ENCODE assay signal across 8 cellular contexts in the genomic region with DNA sequence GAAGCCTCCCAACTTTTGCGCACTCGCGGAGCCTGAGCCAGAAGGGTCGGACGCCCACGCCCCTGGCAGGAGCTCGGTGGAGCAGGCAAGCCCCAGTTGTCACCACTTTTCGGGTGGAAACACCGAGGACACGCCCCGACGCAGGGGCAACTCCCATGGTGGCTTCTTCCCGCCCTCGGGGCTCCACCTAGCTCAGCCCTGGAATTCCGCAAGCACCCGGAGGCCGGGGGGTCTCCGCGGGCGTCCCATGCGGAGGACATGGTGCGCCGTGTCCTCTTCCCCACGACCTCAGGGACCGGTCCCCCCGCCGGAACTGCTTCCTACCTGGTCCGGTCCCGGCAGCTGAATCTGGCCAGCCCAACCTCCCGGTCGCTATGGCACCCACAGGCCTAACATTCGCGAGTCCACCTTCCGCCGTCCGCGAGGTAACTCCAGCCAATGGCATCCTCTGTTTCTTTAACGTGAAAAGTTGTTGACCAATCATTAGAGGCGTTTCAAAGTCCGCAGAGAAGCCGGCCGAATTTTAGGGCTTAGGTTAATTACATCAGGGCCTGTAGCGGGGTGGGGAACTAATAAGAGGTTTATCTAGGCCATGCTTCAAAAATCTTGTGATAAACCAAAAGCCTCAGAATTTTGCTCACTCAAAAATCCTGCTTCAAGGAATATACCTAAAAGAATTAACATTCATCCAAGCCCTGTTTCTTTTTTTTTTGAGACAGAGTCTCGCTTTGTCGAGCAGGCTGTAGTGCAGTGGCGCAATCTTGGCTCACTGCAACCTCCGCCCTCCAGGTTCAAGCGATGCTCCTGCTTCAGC. TPM values are rescaled to one million over a fixed set of nuclear protein-coding genes. Genes with fewer than 3 reads are reported as not detected.
DNase-seq lines count a peak whose midpoint lies in the region; TF ChIP-seq lines count a peak whose summit lies in the region.

A gene with protein sequence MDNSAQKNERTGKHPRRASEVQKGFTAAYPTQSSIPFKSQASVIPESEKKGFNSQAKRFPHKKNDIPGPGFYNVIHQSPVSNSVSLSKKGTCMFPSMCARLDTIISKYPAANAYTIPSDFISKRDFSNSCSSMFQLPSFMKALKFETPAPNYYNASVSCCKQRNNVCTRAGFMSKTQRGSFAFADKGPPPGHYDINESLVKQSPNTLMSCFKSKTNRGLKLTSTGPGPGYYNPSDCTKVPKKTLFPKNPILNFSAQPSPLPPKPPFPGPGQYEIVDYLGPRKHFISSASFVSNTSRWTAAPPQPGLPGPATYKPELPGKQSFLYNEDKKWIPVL (minus strand): TSS at position 433 of the 814 bp plus-strand sequence. CDS start 12,394 bp downstream, outside the sequence.

- intact Hi-C loops in OCI-LY7 (cut with micrococcal nuclease; ENCODE audit: unreplicated experiment) = no loop called here

- POLR2A ChIA-PET in OCI-LY7 (lab: Charles Lee) = interaction anchor here (0.6 to 2.2 kb wide), 7 partner anchors 13 to 125 kb away, joined by 3 to 10 read pairs (median 3); no protein-coding TSS in a partner anchor

- peak within 1 kb of the TSS; percentile 66 for H3K4me2 ChIP-seq in OCI-LY7 (ENCODE audit: low read length)

- TF ChIP-seq CTCF in OCI-LY7 (conservative IDR thresholded peaks at IDR 0.05; ENCODE audit: low read length) (no peak), epithelial cell of proximal tubule (conservative IDR thresholded peaks at IDR 0.05; ENCODE audit: low read depth, low read length) (no peak)

- CTCF ChIA-PET in OCI-LY7 (lab: Charles Lee; ENCODE audit: unreplicated experiment) = no interaction called here

- H3K4me3 ChIP-seq in OCI-LY7 (ENCODE audit: low read depth, low read length, poor library complexity, severe bottlenecking) (peak within 1 kb of the TSS; percentile 71), epithelial cell of proximal tubule (ENCODE audit: low read depth, low read length) (peak within 1 kb of the TSS; percentile 84)

- H3K9me3 ChIP-seq in OCI-LY7 (ENCODE audit: low read length) = no peaks in the 10 kb centered on the region

- no peaks in the 10 kb centered on the region; the same call in 1 of the 2 replicates for H3K36me3 ChIP-seq in OCI-LY7 (ENCODE audit: insufficient read depth, low read length)

- H4K20me1 ChIP-seq in OCI-LY7 (ENCODE audit: insufficient read depth, low read length) = no peaks in the 10 kb centered on the region

- no peaks in the 10 kb centered on the region for H3K9me2 ChIP-seq in OCI-LY7 (ENCODE audit: insufficient read depth, low read length)

- H3K79me2 ChIP-seq in OCI-LY7 (ENCODE audit: insufficient read depth, low read depth, low read length) = no peaks in the 10 kb centered on the region

- H3K27ac ChIP-seq in OCI-LY7 (ENCODE audit: low read depth, low read length, poor library complexity, severe bottlenecking) = no peak within 1 kb of the TSS

- DNase-seq in DMS53 (lab: John Stamatoyannopoulos, UW) (peak; percentile 94), HT1080 (ENCODE audit: low read depth) (peak; percentile 87), OCI-LY7 (ENCODE audit: low spot score) (peak; percentile 84), epithelial cell of proximal tubule (ENCODE audit: low read depth) (no peak), middle frontal gyrus (ENCODE audit: extremely low spot score, low spot score) (peak; percentile 76), NCI-H446 (lab: John Stamatoyannopoulos, UW) (no peak)
- DNase-seq in activated T-cell treated with anti-CD3 and anti-CD28 coated beads, Interleukin-2, amount 50 U/mL, for 1 hour = peak; percentile 78
- peak; percentile 75 to 77 for DNase-seq in stimulated activated CD8-positive, alpha-beta memory T cell treated with anti-CD3 and anti-CD28 coated beads, Interleukin-15, amount 100 ng/mL, for 48 hours (ENCODE audit: low read depth in 2 of 2)

- no TSS peak for BruUV-seq in OCI-LY7 (replicated peaks; lab: Mats Ljungman, UMichigan)

- peak within 1 kb of the TSS; percentile 73 for H2AFZ ChIP-seq in OCI-LY7 (ENCODE audit: low read length)

- H3K4me1 ChIP-seq in OCI-LY7 (ENCODE audit: insufficient read depth, low read length, poor library complexity, severe bottlenecking) = peaks cover 34% of the 10 kb centered on the region

RNA-seq across cellular contexts. Expression of the gene that starts here (rescaled TPM):
- 8.6 and 9.0 TPM in 2 replicates for total RNA-seq in HT1080 (2014; rRNA removed; shearing (Covaris generic))
- polyA plus RNA-seq in HT1080 (2015; cell fraction: cytosol; rRNA removed) = 13.3 and 15.1 TPM in 2 replicates
- 9.7 and 12.2 TPM in 2 replicates for polyA plus RNA-seq in HT1080 (2015; cell fraction: nucleus; rRNA removed)
- total RNA-seq in OCI-LY7 (2014; rRNA removed; shearing (Covaris generic)) = 5.1 and 5.3 TPM in 2 replicates
- total RNA-seq in OCI-LY7 (2022) (9.6 and 10.1 TPM in 2 replicates), epithelial cell of proximal tubule (10.3 and 11.5 TPM in 2 replicates)

Comparison
In these comparisons a context has a peak if more than half of its experiments do, and no peak if none do; other contexts are left out.
1. DNase-seq: peak in DMS53 (single experiment), HT1080 (single experiment), OCI-LY7 (single experiment), activated T-cell treated with anti-CD3 and anti-CD28 coated beads, Interleukin-2, amount 50 U/mL, for 1 hour (single experiment), middle frontal gyrus (single experiment) and stimulated activated CD8-positive, alpha-beta memory T cell treated with anti-CD3 and anti-CD28 coated beads, Interleukin-15, amount 100 ng/mL, for 48 hours (2 of 2); none in epithelial cell of proximal tubule (single experiment) and NCI-H446 (0 of 2).